ENCODE assay signal across 19 cellular contexts in genomic region chr1:89834078-89834704, GRCh38. TPM values are rescaled to one million over a fixed set of nuclear protein-coding genes. Genes with fewer than 3 reads are reported as not detected.
DNase-seq lines count a peak whose midpoint lies in the region; ATAC-seq and TF ChIP-seq lines count a peak whose summit lies in the region.
"Had no signal": no experiment of that assay in that cellular context is flagged by ENCODE, and none has a peak within 500 bp of the region (broad histone marks: within the 10 kb centered on the region; RNA-seq: fewer than 3 reads in every experiment).

No MANE protein-coding gene starts in this region.

- no peaks in the 10 kb centered on the region for H3K36me3 ChIP-seq in IMR-90 (ENCODE audit: control insufficient read depth, insufficient read depth, low read length)

- H4K20me1 ChIP-seq in IMR-90 (ENCODE audit: insufficient read depth, low read length), result peaks cover 4% of the 10 kb centered on the region; the same call in 1 of the 2 replicates

- no peaks in the 10 kb centered on the region for H3K79me1 ChIP-seq in IMR-90 (ENCODE audit: low read depth in 1 of 2, low read length in 2 of 2)

- no peak overlapping the region for H2AK5ac ChIP-seq in IMR-90 (ENCODE audit: low read depth, low read length)

- peaks cover 77% of the 10 kb centered on the region for H3K4me1 Mint-ChIP-seq in neural crest cell

- peaks cover 4% of the 10 kb centered on the region for H3K4me1 ChIP-seq in IMR-90 (ENCODE audit: control insufficient read depth, insufficient read depth, low read length)

- H3K23ac ChIP-seq in IMR-90 (ENCODE audit: low read depth, low read length), result no peak overlapping the region

- TF ChIP-seq POLR2A in IMR-90 (IDR thresholded peaks at IDR 0.05; ENCODE audit: low read depth, low read length), result no peak

- intact Hi-C loops in IMR-90 (cut with micrococcal nuclease), result no loop called here

- no peak overlapping the region for H2AFZ ChIP-seq in IMR-90 (replicated peaks; ENCODE audit: low read length, poor library complexity)

- CTCF ChIA-PET in IMR-90 (lab: Yijun Ruan, JAX), result interaction anchor here (1.4 to 1.7 kb wide), 2 partner anchors 11 to 179 kb away, joined by 3 read pairs; no protein-coding TSS in a partner anchor

- H2AK9ac ChIP-seq in IMR-90 (replicated peaks; ENCODE audit: low read depth, low read length, poor library complexity), result no peak overlapping the region

- no peak overlapping the region for H3K4me3 ChIP-seq in AG09309 (ENCODE audit: control insufficient read depth, low read depth, low read length)
- H3K4me3 ChIP-seq in IMR-90 (ENCODE audit: insufficient read depth, low read depth, low read length), result no peak overlapping the region
- H3K4me3 ChIP-seq: A549 had no signal

- no peak overlapping the region for H4K5ac ChIP-seq in IMR-90 (ENCODE audit: low read depth, low read length)

- no peaks in the 10 kb centered on the region for H3K27me3 Mint-ChIP-seq in neural crest cell (ENCODE audit: low read depth)

- no peak overlapping the region for H3K27ac Mint-ChIP-seq in neural crest cell (ENCODE audit: unreplicated experiment)

- no TSS peak for BruUV-seq in IMR-90 (replicated peaks; lab: Mats Ljungman, UMichigan)

- dilution Hi-C loops in IMR-90 (cut with HindIII; ENCODE audit: low sequenced_read_pairs, unreplicated experiment), result no loop called here

- no peak overlapping the region for H2BK15ac ChIP-seq in IMR-90 (ENCODE audit: low read depth, low read length)

- no peak overlapping the region for H2BK20ac ChIP-seq in IMR-90 (ENCODE audit: low read depth, low read length)

- no peak overlapping the region for H3K4me2 ChIP-seq in IMR-90 (ENCODE audit: low read depth, low read length)
- H3K4me2 ChIP-seq: A549, KMS-11 had no signal

- H2BK120ac ChIP-seq in IMR-90 (ENCODE audit: low read depth, low read length), result no peak overlapping the region

- in situ Hi-C loops in IMR-90 (cut with MboI; ENCODE audit: low sequenced_read_pairs), result no loop called here

- no peak overlapping the region for H3K18ac ChIP-seq in IMR-90 (ENCODE audit: low read depth, low read length)

- H3K9me3 Mint-ChIP-seq in neural crest cell, result no peaks in the 10 kb centered on the region

- H4K91ac ChIP-seq in IMR-90 (ENCODE audit: insufficient read depth, low read depth, low read length), result no peak overlapping the region

- no peak for DNase-seq in AG09309 (ENCODE audit: low read depth)
- DNase-seq in IMR-90, result peak; percentile 74
- DNase-seq in caudate nucleus (lab: John Stamatoyannopoulos, UW), result no peak
- DNase-seq in neural crest cell (ENCODE audit: low read depth, low spot score), result no peak
- DNase-seq in dedifferentiated amniotic fluid mesenchymal stem cell (ENCODE audit: extremely low spot score), result no peak
- DNase-seq in GM19240 (ENCODE audit: insufficient read length, low spot score), result no peak
- DNase-seq in anterior cingulate cortex (lab: John Stamatoyannopoulos, UW), result no peak
- DNase-seq: DMS 273 treated with DMSO at 0.1 percent for 48 hours, GF-D8, GOT3, NCI-H1092 treated with DMSO at 0.1 percent for 48 hours, NCI-H1694, NCI-H2107, NCI-H2227 treated with DMSO at 0.1 percent for 48 hours, NCI-H524 had no signal

- ATAC-seq in IMR-90 (ENCODE audit: low read depth), result peak; percentile 82
- ATAC-seq: Panc1 had no signal

- TF ChIP-seq CTCF in AG09309 (IDR thresholded peaks at IDR 0.05; ENCODE audit: control insufficient read depth, insufficient read depth, low read depth, low read length, missing control alignments) (peak; percentile 14), IMR-90 (conservative IDR thresholded peaks at IDR 0.05; ENCODE audit: low read depth, low read length) (no peak), neural crest cell (conservative IDR thresholded peaks at IDR 0.05) (no peak)

- H4K8ac ChIP-seq in IMR-90 (ENCODE audit: low read depth in 2 of 2, low read length in 2 of 2), result no peak overlapping the region

- no peak overlapping the region for H3K56ac ChIP-seq in IMR-90 (ENCODE audit: extremely low read depth, insufficient read depth, low read length)

- POLR2A ChIA-PET in IMR-90 (lab: Charles Lee; ENCODE audit: unreplicated experiment), result interaction anchor here (0.6 kb wide), 1 partner anchor 82 kb away, joined by 3 read pairs; no protein-coding TSS in a partner anchor

- TF ChIP-seq RAD21 in IMR-90 (IDR thresholded peaks at IDR 0.05; ENCODE audit: low read length), result no peak

- H3K14ac ChIP-seq in IMR-90 (replicated peaks; ENCODE audit: low read depth, low read length), result no peak overlapping the region

- H3K9ac ChIP-seq in IMR-90 (ENCODE audit: low read depth, low read length), result no peak overlapping the region
- H3K9ac ChIP-seq: KMS-11 had no signal

- H2BK5ac ChIP-seq in IMR-90 (ENCODE audit: low read depth, low read length, poor library complexity, severe bottlenecking), result no peak overlapping the region

- H3K4me3 Mint-ChIP-seq in neural crest cell, result peak overlapping the region; percentile 9

- H3K4ac ChIP-seq in IMR-90 (ENCODE audit: low read depth, low read length), result no peak overlapping the region

- H3K27ac ChIP-seq in IMR-90 (ENCODE audit: insufficient read depth, low read length), result no peak overlapping the region
- H3K27ac ChIP-seq in caudate nucleus (ENCODE audit: low read depth, low read length), result peak overlapping the region; percentile 87
- H3K27ac ChIP-seq: C4-2B, KMS-11 had no signal

- H3K9me1 ChIP-seq in IMR-90 (ENCODE audit: insufficient read depth, low read length), result 0 out of 2 replicates have a peak, but pooled peaks cover 7% of the 10 kb centered on the region

- no CpG with 5 or more reads among the region's 3 CpGs for WGBS in IMR-90 (ENCODE audit: extremely low coverage in 2 of 2, insufficient read length in 1 of 2), 2 experiments

- H3K9me3 ChIP-seq in IMR-90 (ENCODE audit: control insufficient read depth, insufficient read depth, low read length), result no peaks in the 10 kb centered on the region
- H3K9me3 ChIP-seq: A549 had no signal

- H3K27me3 ChIP-seq in IMR-90 (ENCODE audit: control insufficient read depth, insufficient read depth, low read length), result no peaks in the 10 kb centered on the region

- no peaks in the 10 kb centered on the region for H3K36me3 Mint-ChIP-seq in neural crest cell (ENCODE audit: low read depth)

TF ChIP-seq in IMR-90, 13 proteins besides CTCF, POLR2A, EP300 and RAD21:
- TF ChIP-seq CEBPB (IDR thresholded peaks at IDR 0.05; ENCODE audit: low read depth, low read length), result peak; percentile 57
- TF ChIP-seq CHD1 (IDR thresholded peaks at IDR 0.05; ENCODE audit: low read depth, low read length), result no peak
- no peak for TF ChIP-seq RFX5 (IDR thresholded peaks at IDR 0.05; ENCODE audit: low read depth, low read length)
- TF ChIP-seq ELK1 (IDR thresholded peaks at IDR 0.05; ENCODE audit: borderline replicate concordance, low read depth, low read length), result no peak
- TF ChIP-seq MAFK (IDR thresholded peaks at IDR 0.05; ENCODE audit: low read depth, low read length), result no peak
- TF ChIP-seq USF2 (IDR thresholded peaks at IDR 0.05; ENCODE audit: low read depth, low read length), result no peak
- peak; percentile 95 for TF ChIP-seq RCOR1 (IDR thresholded peaks at IDR 0.05; ENCODE audit: insufficient replicate concordance, low read length)

RNA-seq across cellular contexts. Expression of gene LRRC8D, which starts 13.4 kb away (rescaled TPM):
- 34.7 and 35.3 TPM in 2 replicates for total RNA-seq in IMR-90 (2012; rRNA removed)
- polyA plus RNA-seq in IMR-90 (2012; rRNA removed), result 30.7 and 34.1 TPM in 2 replicates
- polyA plus RNA-seq in IMR-90 (2012; cell fraction: cytosol; rRNA removed), result 29.8 and 40.6 TPM in 2 replicates
- polyA plus RNA-seq in IMR-90 (2012; cell fraction: nucleus; rRNA removed; ENCODE audit: low replicate concordance), result 12.1 and 17.4 TPM in 2 replicates
- total RNA-seq in neural crest cell, result 41.8 and 44.9 TPM in 2 replicates
